ENCODE assay signal across 1 cellular context in the genomic region with DNA sequence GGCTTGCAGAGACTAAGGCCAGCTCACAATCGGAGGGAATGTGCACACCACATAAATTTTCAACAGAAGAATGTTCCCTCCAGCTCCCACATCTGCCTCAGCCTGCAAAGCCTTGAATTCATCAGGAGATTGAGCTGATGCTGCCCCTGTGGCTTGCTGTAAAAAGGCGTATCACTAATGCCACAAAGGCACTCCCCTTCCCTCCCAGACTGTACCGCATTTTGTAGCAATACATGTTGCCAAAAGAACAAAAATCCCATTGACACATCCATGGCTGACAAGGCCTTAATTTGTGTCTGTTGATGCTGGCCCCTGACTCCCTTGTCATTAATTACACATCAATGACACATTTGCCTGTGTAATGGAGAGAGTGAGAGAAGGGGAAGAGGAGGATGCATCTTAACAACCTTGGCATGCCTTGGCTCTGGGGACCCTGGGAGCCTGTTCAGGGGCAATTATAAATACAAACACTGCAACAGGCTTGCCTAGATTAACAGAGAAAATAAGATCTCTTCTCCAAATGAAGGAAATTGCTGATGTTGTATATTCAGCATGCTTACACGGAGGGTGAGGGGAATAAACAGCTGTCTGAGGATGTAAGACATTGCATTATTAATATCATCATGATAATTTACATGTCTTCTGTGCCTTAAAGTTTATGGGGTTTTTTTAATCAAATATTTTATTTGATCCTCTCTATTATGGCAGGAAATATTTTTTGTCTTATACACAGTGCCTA.
TF ChIP-seq lines count a peak whose summit lies in the region.

No MANE protein-coding gene starts in this region.

TF ChIP-seq in neural cell, 6 proteins besides CTCF, POLR2A, EP300 and RAD21:
- TF ChIP-seq SMC3 (conservative IDR thresholded peaks at IDR 0.05; ENCODE audit: poor library complexity): peak; percentile 17
- peak; percentile 22 for TF ChIP-seq POLR2AphosphoS5 (IDR thresholded peaks at IDR 0.05)
- no peak for TF ChIP-seq EZH2 (IDR thresholded peaks at IDR 0.05; ENCODE audit: borderline replicate concordance, insufficient read depth, low read length, poor library complexity, severe bottlenecking)
